8 cellular contexts compared by ENCODE assay signal in the genomic region with DNA sequence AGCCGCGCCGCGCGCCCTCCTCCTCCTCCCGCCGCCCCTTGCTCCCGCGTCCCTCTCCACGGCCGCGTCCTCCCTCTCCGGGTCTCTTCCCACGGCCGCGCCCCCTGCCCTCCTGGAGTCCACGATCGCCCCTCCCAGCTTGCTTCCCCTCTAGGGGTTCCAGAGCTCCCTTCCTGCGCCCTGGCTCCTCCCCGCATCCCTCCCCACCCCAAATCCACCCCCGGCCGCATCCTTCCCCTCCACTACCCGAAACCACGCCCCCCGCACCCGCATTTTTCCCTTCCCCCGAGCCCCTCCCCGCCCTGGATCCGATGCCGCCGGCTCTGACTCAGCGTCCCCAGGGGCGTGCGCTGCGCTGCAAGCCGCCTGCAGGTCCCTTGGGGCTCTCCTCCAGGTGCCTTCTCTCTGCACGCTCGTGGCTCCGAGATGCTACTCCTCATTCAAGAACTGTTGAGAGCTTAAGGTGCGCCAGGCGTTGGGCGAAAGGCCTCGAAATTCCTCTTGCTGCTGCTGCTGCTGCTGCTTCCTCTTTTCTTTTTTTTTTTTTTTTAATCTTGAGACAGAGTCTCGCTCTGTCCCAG. TPM values are rescaled to one million over a fixed set of nuclear protein-coding genes. Genes with fewer than 3 reads are reported as not detected.
DNase-seq lines count a peak whose midpoint lies in the region; ATAC-seq and TF ChIP-seq lines count a peak whose summit lies in the region.

No MANE protein-coding gene starts in this region.

- H3K36me3 ChIP-seq in HEK293 (ENCODE audit: control insufficient read depth in 2 of 2, insufficient read depth in 1 of 2, low read length in 2 of 2) (no peaks in the 10 kb centered on the region), mucosa of rectum (ENCODE audit: control insufficient read depth in 2 of 2, insufficient read depth in 2 of 2, low read length in 2 of 2) (no peaks in the 10 kb centered on the region)

- DNase-seq in GDM1 (lab: John Stamatoyannopoulos, UW) (peak; percentile 58), NCI-H1930 (lab: John Stamatoyannopoulos, UW) (peak; percentile 62 to 69), ecto neural progenitor cell (ENCODE audit: low spot score) (peak; percentile 72)
- peak; percentile 71 for DNase-seq in activated CD8-positive, alpha-beta T cell treated with anti-CD3 and anti-CD28 coated beads, Interleukin-2, amount 10 ng/mL, durations not matched to agents 7 days and 5 days
- DNase-seq in stimulated activated CD8-positive, alpha-beta memory T cell treated with anti-CD3 and anti-CD28 coated beads, Interleukin-7, amount 100 ng/mL, for 24 hours (ENCODE audit: low read depth), result peak; percentile 47

- H3K4me3 ChIP-seq in HEK293 (ENCODE audit: low read depth, low read length), result peak overlapping the region; percentile 49
- peak overlapping the region; percentile 31 to 35 for H3K4me3 ChIP-seq in mucosa of rectum (ENCODE audit: low read length in 2 of 2)

- no peak overlapping the region for H3K27ac Mint-ChIP-seq in activated CD8-positive, alpha-beta T cell treated with anti-CD3 and anti-CD28 coated beads, Interleukin-2, amount 10 ng/mL, durations not matched to agents 7 days and 5 days

- no peak for TF ChIP-seq CTCF in HEK293 (tag by site-specific recombination; IDR thresholded peaks at IDR 0.05)

- peak; percentile 84 for ATAC-seq in activated CD8-positive, alpha-beta T cell treated with anti-CD3 and anti-CD28 coated beads, Interleukin-2, amount 10 ng/mL, durations not matched to agents 7 days and 5 days
- no peak for ATAC-seq in HG03025 (IDR thresholded peaks at IDR 0.05; ENCODE audit: low FRiP score, unreplicated experiment)

- H3K27ac ChIP-seq in HEK293 (ENCODE audit: extremely low read depth, low read depth, low read length), result peak overlapping the region; percentile 37; the same call in 1 of the 2 replicates
- no peak overlapping the region for H3K27ac ChIP-seq in mucosa of rectum (ENCODE audit: low read depth in 2 of 2, low read length in 2 of 2)

- POLR2A ChIA-PET in HEK293 (lab: Yijun Ruan, JAX), result no interaction called here
- POLR2A ChIA-PET in activated CD8-positive, alpha-beta T cell treated with anti-CD3 and anti-CD28 coated beads, Interleukin-2, amount 10 ng/mL, durations not matched to agents 7 days and 5 days (lab: Charles Lee), result no interaction called here

- H3K4me3 Mint-ChIP-seq in activated CD8-positive, alpha-beta T cell treated with anti-CD3 and anti-CD28 coated beads, Interleukin-2, amount 10 ng/mL, durations not matched to agents 7 days and 5 days, result peak overlapping the region; percentile 65

- H3K4me1 Mint-ChIP-seq in activated CD8-positive, alpha-beta T cell treated with anti-CD3 and anti-CD28 coated beads, Interleukin-2, amount 10 ng/mL, durations not matched to agents 7 days and 5 days (ENCODE audit: low read depth), result peaks cover 4% of the 10 kb centered on the region

- H3K27me3 ChIP-seq in mucosa of rectum (ENCODE audit: control insufficient read depth in 2 of 2, insufficient read depth in 2 of 2, low read length in 2 of 2), result peaks cover 17 to 20% of the 10 kb centered on the region in 2 donors

- H3K4me1 ChIP-seq in HEK293 (ENCODE audit: control insufficient read depth, insufficient read depth, low read length) (peaks cover 3% of the 10 kb centered on the region; the same call in 1 of the 2 replicates), mucosa of rectum (ENCODE audit: control insufficient read depth in 2 of 2, insufficient read depth in 2 of 2, low read length in 2 of 2) (no peaks in the 10 kb centered on the region)

- no peaks in the 10 kb centered on the region for H3K9me3 ChIP-seq in HEK293 (ENCODE audit: control insufficient read depth, insufficient read depth, low read depth, low read length)
- H3K9me3 ChIP-seq in mucosa of rectum (ENCODE audit: control insufficient read depth in 2 of 2, low read length in 2 of 2), result no peaks in the 10 kb centered on the region

- H3K27me3 Mint-ChIP-seq in activated CD8-positive, alpha-beta T cell treated with anti-CD3 and anti-CD28 coated beads, Interleukin-2, amount 10 ng/mL, durations not matched to agents 7 days and 5 days (ENCODE audit: low read depth), result peaks cover 24% of the 10 kb centered on the region

- no peaks in the 10 kb centered on the region for H3K9me3 Mint-ChIP-seq in activated CD8-positive, alpha-beta T cell treated with anti-CD3 and anti-CD28 coated beads, Interleukin-2, amount 10 ng/mL, durations not matched to agents 7 days and 5 days (ENCODE audit: insufficient read depth)

- H3K9ac ChIP-seq in mucosa of rectum (ENCODE audit: low read depth in 1 of 2, low read length in 2 of 2), result no peak overlapping the region

- no peaks in the 10 kb centered on the region for H3K36me3 Mint-ChIP-seq in activated CD8-positive, alpha-beta T cell treated with anti-CD3 and anti-CD28 coated beads, Interleukin-2, amount 10 ng/mL, durations not matched to agents 7 days and 5 days (ENCODE audit: low read depth)

- CTCF ChIA-PET in HEK293 (lab: Yijun Ruan, JAX), result interaction anchor here (0.6 to 1.0 kb wide), 2 partner anchors 8 to 17 kb away, joined by 3 to 4 read pairs; partner anchors contain the start of gene TRRAP
- CTCF ChIA-PET in activated CD8-positive, alpha-beta T cell treated with anti-CD3 and anti-CD28 coated beads, Interleukin-2, amount 10 ng/mL, durations not matched to agents 7 days and 5 days (lab: Charles Lee), result no interaction called here

TF ChIP-seq in HEK293, 187 proteins besides CTCF, POLR2A, EP300 and RAD21 (continues in another document):
- TF ChIP-seq, protein P1, sequence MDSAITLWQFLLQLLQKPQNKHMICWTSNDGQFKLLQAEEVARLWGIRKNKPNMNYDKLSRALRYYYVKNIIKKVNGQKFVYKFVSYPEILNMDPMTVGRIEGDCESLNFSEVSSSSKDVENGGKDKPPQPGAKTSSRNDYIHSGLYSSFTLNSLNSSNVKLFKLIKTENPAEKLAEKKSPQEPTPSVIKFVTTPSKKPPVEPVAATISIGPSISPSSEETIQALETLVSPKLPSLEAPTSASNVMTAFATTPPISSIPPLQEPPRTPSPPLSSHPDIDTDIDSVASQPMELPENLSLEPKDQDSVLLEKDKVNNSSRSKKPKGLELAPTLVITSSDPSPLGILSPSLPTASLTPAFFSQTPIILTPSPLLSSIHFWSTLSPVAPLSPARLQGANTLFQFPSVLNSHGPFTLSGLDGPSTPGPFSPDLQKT (IDR thresholded peaks at IDR 0.05; ENCODE audit: borderline replicate concordance, low read depth, low read length), result no peak
- TF ChIP-seq ZNF138 (tag by site-specific recombination; IDR thresholded peaks at IDR 0.05; ENCODE audit: borderline replicate concordance), result no peak
- no peak for TF ChIP-seq ZNF549 (tag by site-specific recombination; IDR thresholded peaks at IDR 0.05)
- peak; percentile 68 for TF ChIP-seq ZFHX2 (tag by site-specific recombination; conservative IDR thresholded peaks at IDR 0.05)
- TF ChIP-seq, protein P2, sequence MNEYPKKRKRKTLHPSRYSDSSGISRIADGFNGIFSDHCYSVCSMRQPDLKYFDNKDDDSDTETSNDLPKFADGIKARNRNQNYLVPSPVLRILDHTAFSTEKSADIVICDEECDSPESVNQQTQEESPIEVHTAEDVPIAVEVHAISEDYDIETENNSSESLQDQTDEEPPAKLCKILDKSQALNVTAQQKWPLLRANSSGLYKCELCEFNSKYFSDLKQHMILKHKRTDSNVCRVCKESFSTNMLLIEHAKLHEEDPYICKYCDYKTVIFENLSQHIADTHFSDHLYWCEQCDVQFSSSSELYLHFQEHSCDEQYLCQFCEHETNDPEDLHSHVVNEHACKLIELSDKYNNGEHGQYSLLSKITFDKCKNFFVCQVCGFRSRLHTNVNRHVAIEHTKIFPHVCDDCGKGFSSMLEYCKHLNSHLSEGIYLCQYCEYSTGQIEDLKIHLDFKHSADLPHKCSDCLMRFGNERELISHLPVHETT (tag by site-specific recombination; IDR thresholded peaks at IDR 0.05), result no peak
- TF ChIP-seq KLF16 (tag by site-specific recombination; IDR thresholded peaks at IDR 0.05), result no peak
- TF ChIP-seq, protein P3, sequence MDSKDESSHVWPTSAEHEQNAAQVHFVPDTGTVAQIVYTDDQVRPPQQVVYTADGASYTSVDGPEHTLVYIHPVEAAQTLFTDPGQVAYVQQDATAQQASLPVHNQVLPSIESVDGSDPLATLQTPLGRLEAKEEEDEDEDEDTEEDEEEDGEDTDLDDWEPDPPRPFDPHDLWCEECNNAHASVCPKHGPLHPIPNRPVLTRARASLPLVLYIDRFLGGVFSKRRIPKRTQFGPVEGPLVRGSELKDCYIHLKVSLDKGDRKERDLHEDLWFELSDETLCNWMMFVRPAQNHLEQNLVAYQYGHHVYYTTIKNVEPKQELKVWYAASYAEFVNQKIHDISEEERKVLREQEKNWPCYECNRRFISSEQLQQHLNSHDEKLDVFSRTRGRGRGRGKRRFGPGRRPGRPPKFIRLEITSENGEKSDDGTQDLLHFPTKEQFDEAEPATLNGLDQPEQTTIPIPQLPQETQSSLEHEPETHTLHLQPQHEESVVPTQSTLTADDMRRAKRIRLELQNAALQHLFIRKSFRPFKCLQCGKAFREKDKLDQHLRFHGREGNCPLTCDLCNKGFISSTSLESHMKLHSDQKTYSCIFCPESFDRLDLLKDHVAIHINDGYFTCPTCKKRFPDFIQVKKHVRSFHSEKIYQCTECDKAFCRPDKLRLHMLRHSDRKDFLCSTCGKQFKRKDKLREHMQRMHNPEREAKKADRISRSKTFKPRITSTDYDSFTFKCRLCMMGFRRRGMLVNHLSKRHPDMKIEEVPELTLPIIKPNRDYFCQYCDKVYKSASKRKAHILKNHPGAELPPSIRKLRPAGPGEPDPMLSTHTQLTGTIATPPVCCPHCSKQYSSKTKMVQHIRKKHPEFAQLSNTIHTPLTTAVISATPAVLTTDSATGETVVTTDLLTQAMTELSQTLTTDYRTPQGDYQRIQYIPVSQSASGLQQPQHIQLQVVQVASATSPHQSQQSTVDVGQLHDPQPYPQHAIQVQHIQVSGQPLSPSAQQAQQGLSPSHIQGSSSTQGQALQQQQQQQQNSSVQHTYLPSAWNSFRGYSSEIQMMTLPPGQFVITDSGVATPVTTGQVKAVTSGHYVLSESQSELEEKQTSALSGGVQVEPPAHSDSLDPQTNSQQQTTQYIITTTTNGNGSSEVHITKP (tag by site-specific recombination; IDR thresholded peaks at IDR 0.05), result no peak
- TF ChIP-seq HOXA7 (CRISPR knock-in tag; IDR thresholded peaks at IDR 0.05; ENCODE audit: borderline replicate concordance), result no peak
- no peak for TF ChIP-seq ZNF830 (tag by site-specific recombination; IDR thresholded peaks at IDR 0.05; ENCODE audit: low read depth)
- TF ChIP-seq ZNF629 (tag by site-specific recombination; IDR thresholded peaks at IDR 0.05), result 0 out of 2 replicates have a peak, but pooled peaks have one; percentile 18
- TF ChIP-seq ZFP41 (tag by site-specific recombination; IDR thresholded peaks at IDR 0.05; ENCODE audit: borderline replicate concordance), result no peak
- no peak for TF ChIP-seq KLF10 (tag by site-specific recombination; IDR thresholded peaks at IDR 0.05)

RNA-seq across cellular contexts. Expression of gene TMEM130, which starts 0.3 kb away (rescaled TPM):
- total RNA-seq in activated CD8-positive, alpha-beta T cell treated with anti-CD3 and anti-CD28 coated beads, Interleukin-2, amount 10 ng/mL, durations not matched to agents 7 days and 5 days, result not detected

RNA-seq across cellular contexts. Expression of gene TRRAP, which starts 8.2 kb away (rescaled TPM):
- total RNA-seq in activated CD8-positive, alpha-beta T cell treated with anti-CD3 and anti-CD28 coated beads, Interleukin-2, amount 10 ng/mL, durations not matched to agents 7 days and 5 days, result 10 to 100 TPM; 61.0 to 64.5 TPM
